Comparison of ENCODE assay signal across 17 cellular contexts in the genomic region with DNA sequence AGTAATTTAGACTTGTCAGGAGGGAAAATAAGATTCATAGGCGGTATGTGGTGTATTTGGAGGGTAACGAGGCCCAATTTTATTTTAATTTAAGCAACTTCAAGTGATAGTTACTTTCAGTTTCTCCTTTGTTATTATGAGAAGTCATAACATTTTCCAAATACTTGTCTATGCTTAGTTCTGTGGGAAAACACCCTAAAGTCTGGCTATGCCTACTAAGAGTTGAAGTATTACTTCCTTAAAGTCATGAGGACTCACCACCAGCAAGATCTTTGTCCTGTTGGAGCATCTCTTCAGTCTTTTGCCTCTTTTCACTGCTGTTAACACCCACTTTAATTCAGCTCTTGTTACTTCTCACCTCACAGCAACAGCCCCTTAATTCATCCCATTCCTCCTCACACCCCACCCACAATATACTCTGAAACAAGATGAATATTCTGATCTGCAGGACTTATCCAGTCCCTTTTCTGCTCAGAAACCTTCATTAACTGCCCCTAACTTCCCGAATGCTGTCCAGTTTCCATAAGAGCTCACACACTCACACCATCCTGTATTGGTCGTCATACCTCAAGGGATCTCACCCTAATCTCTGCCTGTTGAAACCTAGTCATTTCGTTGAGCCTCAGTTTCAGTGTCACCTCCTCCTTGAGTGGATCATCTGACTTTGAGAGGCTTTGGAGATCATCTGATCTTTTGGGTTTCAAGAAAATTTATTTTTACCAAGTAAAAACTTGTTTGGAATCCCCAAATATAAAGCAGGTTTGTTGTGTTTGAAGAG.
A peak's percentile ranks its signal among the peaks of the same experiment; 100 is the strongest.
DNase-seq lines count a peak whose midpoint lies in the region; ATAC-seq and TF ChIP-seq lines count a peak whose summit lies in the region.
"Had no signal": no experiment of that assay in that cellular context is flagged by ENCODE, and none has a peak within 500 bp of the region (broad histone marks: within the 10 kb centered on the region; RNA-seq: fewer than 3 reads in every experiment).

No MANE protein-coding gene starts in this region.

- H3K4me1 ChIP-seq in OCI-LY3 (ENCODE audit: low read length) (peaks cover 17% of the 10 kb centered on the region), upper lobe of left lung (no peaks in the 10 kb centered on the region)
- H3K4me1 ChIP-seq: gastrocnemius medialis, thyroid gland had no signal

- H3K9me3 Mint-ChIP-seq in stimulated activated effector memory CD8-positive, alpha-beta T cell treated with anti-CD3 and anti-CD28 coated beads, Interleukin-12 subunit alpha, Interleukin-12 subunit beta, amount 100 ng/mL, for 72 hours = no peaks in the 10 kb centered on the region
- H3K9me3 Mint-ChIP-seq: CD8-positive, alpha-beta memory T cell had no signal

- no peak overlapping the region for H3K27ac Mint-ChIP-seq in stimulated activated effector memory CD8-positive, alpha-beta T cell treated with anti-CD3 and anti-CD28 coated beads, Interleukin-12 subunit alpha, Interleukin-12 subunit beta, amount 100 ng/mL, for 72 hours
- H3K27ac Mint-ChIP-seq: CD8-positive, alpha-beta memory T cell had no signal

- peaks cover 6% of the 10 kb centered on the region for H3K4me1 Mint-ChIP-seq in stimulated activated effector memory CD8-positive, alpha-beta T cell treated with anti-CD3 and anti-CD28 coated beads, Interleukin-12 subunit alpha, Interleukin-12 subunit beta, amount 100 ng/mL, for 72 hours

- H3K4me3 ChIP-seq in OCI-LY3 (ENCODE audit: low read length) (peak overlapping the region; percentile 39), foreskin fibroblast (ENCODE audit: low read depth in 1 of 2, low read length in 2 of 2) (no peak overlapping the region), upper lobe of left lung (no peak overlapping the region)
- H3K4me3 ChIP-seq: cardiac muscle cell, gastrocnemius medialis, lung, thyroid gland had no signal

- H3K9ac ChIP-seq in OCI-LY3 (ENCODE audit: low read length) = no peak overlapping the region

- H3K27ac ChIP-seq in OCI-LY3 (ENCODE audit: low read length) (peak overlapping the region; percentile 9; the same call in 1 of the 2 replicates), caudate nucleus (ENCODE audit: low read depth, low read length) (no peak overlapping the region), upper lobe of left lung (no peak overlapping the region)
- H3K27ac ChIP-seq: cardiac muscle cell, gastrocnemius medialis, thyroid gland had no signal

- peak overlapping the region; percentile 71 for H3K4me2 ChIP-seq in OCI-LY3 (ENCODE audit: low read length)

- H3K36me3 ChIP-seq in OCI-LY3 (replicated peaks; ENCODE audit: low read depth, low read length) (no peaks in the 10 kb centered on the region), upper lobe of left lung (no peaks in the 10 kb centered on the region)
- H3K36me3 ChIP-seq: cardiac muscle cell, gastrocnemius medialis, thyroid gland had no signal

- peak; percentile 62 to 75 for ATAC-seq in activated CD4-positive, CD25-positive, alpha-beta regulatory T cell treated with anti-CD3 and anti-CD28 coated beads, Interleukin-2, amount 50 U/mL, for 24 hours
- peak; percentile 49 for ATAC-seq in GM19025 (IDR thresholded peaks at IDR 0.05; ENCODE audit: low read depth, unreplicated experiment)
- ATAC-seq in stimulated activated effector memory CD8-positive, alpha-beta T cell treated with anti-CD3 and anti-CD28 coated beads, Interleukin-12 subunit alpha, Interleukin-12 subunit beta, amount 100 ng/mL, for 72 hours = peak; percentile 42
- ATAC-seq in upper lobe of left lung (ENCODE audit: low FRiP score in 2 of 2) = no peak
- ATAC-seq: gastrocnemius medialis had no signal

- no peaks in the 10 kb centered on the region for H3K36me3 Mint-ChIP-seq in stimulated activated effector memory CD8-positive, alpha-beta T cell treated with anti-CD3 and anti-CD28 coated beads, Interleukin-12 subunit alpha, Interleukin-12 subunit beta, amount 100 ng/mL, for 72 hours
- H3K36me3 Mint-ChIP-seq: CD8-positive, alpha-beta memory T cell had no signal

- no peak for TF ChIP-seq CTCF in OCI-LY3 (IDR thresholded peaks at IDR 0.05; ENCODE audit: low read depth, low read length)
- no peak for TF ChIP-seq CTCF in foreskin fibroblast (IDR thresholded peaks at IDR 0.05; ENCODE audit: low read depth, low read length)
- TF ChIP-seq CTCF in upper lobe of left lung (IDR thresholded peaks at IDR 0.05) = no peak

- no peak for TF ChIP-seq POLR2A in upper lobe of left lung (IDR thresholded peaks at IDR 0.05)

- no peaks in the 10 kb centered on the region for H3K79me2 ChIP-seq in OCI-LY3 (ENCODE audit: low read length)

- H3K27me3 ChIP-seq in OCI-LY3 (ENCODE audit: low read depth, low read length) (no peaks in the 10 kb centered on the region), upper lobe of left lung (no peaks in the 10 kb centered on the region)
- H3K27me3 ChIP-seq: cardiac muscle cell, gastrocnemius medialis, thyroid gland had no signal

- no peak overlapping the region for H3K4me3 Mint-ChIP-seq in stimulated activated effector memory CD8-positive, alpha-beta T cell treated with anti-CD3 and anti-CD28 coated beads, Interleukin-12 subunit alpha, Interleukin-12 subunit beta, amount 100 ng/mL, for 72 hours
- H3K4me3 Mint-ChIP-seq: CD8-positive, alpha-beta memory T cell had no signal

- TF ChIP-seq EP300 in upper lobe of left lung (IDR thresholded peaks at IDR 0.05) = no peak

- DNase-seq in activated CD4-positive, CD25-positive, alpha-beta regulatory T cell (lab: John Stamatoyannopoulos, UW) = no peak
- no peak for DNase-seq in stimulated activated effector memory CD8-positive, alpha-beta T cell treated with anti-CD3 and anti-CD28 coated beads, Interleukin-12 subunit alpha, Interleukin-12 subunit beta, amount 100 ng/mL, for 72 hours (ENCODE audit: low spot score in 2 of 2)
- DNase-seq in foreskin fibroblast (no peak), caudate nucleus (lab: John Stamatoyannopoulos, UW) (no peak), upper lobe of left lung (no peak)
- DNase-seq: 8988T; activated gamma-delta T cell; CD8-positive, alpha-beta memory T cell; gastrocnemius medialis; NCI-H1930; NCI-H69; thyroid gland had no signal

- no peaks in the 10 kb centered on the region for H3K9me3 ChIP-seq in OCI-LY3 (ENCODE audit: insufficient read depth, low read length)
- H3K9me3 ChIP-seq in upper lobe of left lung = no peaks in the 10 kb centered on the region
- H3K9me3 ChIP-seq: gastrocnemius medialis, thyroid gland had no signal

- H2AFZ ChIP-seq in OCI-LY3 (ENCODE audit: low read depth, low read length) = peak overlapping the region; percentile 25; the same call in 1 of the 2 replicates

- WGBS in upper lobe of left lung, 2 donors = 78 to 83% methylated on average over 5 of the region's 5 CpGs

- H4K20me1 ChIP-seq in OCI-LY3 (ENCODE audit: insufficient read depth, low read length) = no peaks in the 10 kb centered on the region

Comparison
In these comparisons a context has a peak if more than half of its experiments do, and no peak if none do; other contexts are left out.
1. ATAC-seq: peak in activated CD4-positive, CD25-positive, alpha-beta regulatory T cell treated with anti-CD3 and anti-CD28 coated beads, Interleukin-2, amount 50 U/mL, for 24 hours (2 of 2), GM19025 (single experiment) and stimulated activated effector memory CD8-positive, alpha-beta T cell treated with anti-CD3 and anti-CD28 coated beads, Interleukin-12 subunit alpha, Interleukin-12 subunit beta, amount 100 ng/mL, for 72 hours (single experiment); none in upper lobe of left lung (0 of 2).